10 cellular contexts compared by ENCODE assay signal in the genomic region with DNA sequence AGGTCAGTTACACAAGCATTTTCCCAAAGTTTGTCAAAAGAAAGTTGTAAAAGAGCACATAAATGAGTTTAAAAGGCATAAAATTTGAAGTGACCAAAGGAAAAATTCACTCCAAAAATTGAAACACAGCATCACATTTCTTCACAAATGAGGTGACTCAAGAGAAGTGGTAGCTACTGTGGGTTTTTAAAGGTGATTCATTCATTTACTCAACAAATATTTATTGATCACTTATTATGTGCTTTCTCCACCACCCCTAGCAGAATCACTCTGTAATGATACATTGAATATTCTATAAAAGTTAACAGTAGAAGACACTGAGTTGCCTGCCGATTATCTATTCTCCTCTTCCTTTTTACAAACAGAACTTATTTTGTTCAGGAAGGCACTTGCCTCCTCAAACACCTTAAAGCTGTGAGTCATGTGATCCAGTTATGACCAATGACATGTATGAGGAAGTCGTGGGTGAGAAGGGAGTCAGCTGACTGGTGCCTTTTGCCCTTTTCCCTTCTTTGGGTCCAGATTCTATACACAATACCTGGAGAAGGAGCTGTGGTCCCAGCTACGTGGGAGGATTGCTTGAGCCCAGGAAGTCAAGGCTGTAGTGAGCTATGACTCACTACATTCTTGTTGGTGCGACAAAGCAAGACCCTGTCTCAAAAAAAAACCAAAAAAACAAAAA.
DNase-seq lines count a peak whose midpoint lies in the region; ATAC-seq and TF ChIP-seq lines count a peak whose summit lies in the region.
"Had no signal": no experiment of that assay in that cellular context is flagged by ENCODE, and none has a peak within 500 bp of the region (broad histone marks: within the 10 kb centered on the region; RNA-seq: fewer than 3 reads in every experiment).

No MANE protein-coding gene starts in this region.

- CTCF ChIA-PET in activated CD4-positive, alpha-beta T cell treated with anti-CD3 and anti-CD28 coated beads for 36 hours (lab: Charles Lee), result interaction anchor here (1.5 to 2.0 kb wide), 2 partner anchors 13 to 340 kb away, joined by 4 to 7 read pairs; no protein-coding TSS in a partner anchor

- H3K27me3 Mint-ChIP-seq in activated CD4-positive, alpha-beta T cell treated with anti-CD3 and anti-CD28 coated beads for 36 hours, result no peaks in the 10 kb centered on the region

- TF ChIP-seq CTCF in choroid plexus epithelial cell (conservative IDR thresholded peaks at IDR 0.05; ENCODE audit: low read depth, low read length), result no peak
- no peak for TF ChIP-seq CTCF in lower lobe of right lung (IDR thresholded peaks at IDR 0.05)
- TF ChIP-seq CTCF in lower leg skin (IDR thresholded peaks at IDR 0.05), result no peak

- H3K4me3 Mint-ChIP-seq in activated CD4-positive, alpha-beta T cell treated with anti-CD3 and anti-CD28 coated beads for 36 hours, result no peak overlapping the region

- intact Hi-C loops in activated CD4-positive, alpha-beta T cell treated with anti-CD3 and anti-CD28 coated beads for 36 hours (cut with DNase I, micrococcal nuclease), result no loop called here
- intact Hi-C loops in lower lobe of right lung (cut with DNase I) (no loop called here), lower leg skin (cut with DNase I; ENCODE audit: low total_unique reads) (no loop called here)

- H3K27me3 ChIP-seq in NT2/D1 (ENCODE audit: insufficient read depth, insufficient read length), result no peaks in the 10 kb centered on the region
- no peaks in the 10 kb centered on the region for H3K27me3 ChIP-seq in skeletal muscle satellite cell (ENCODE audit: control insufficient read depth, insufficient read depth, low read length)
- no peaks in the 10 kb centered on the region for H3K27me3 ChIP-seq in lower lobe of right lung (ENCODE audit: low read depth)
- H3K27me3 ChIP-seq: gastroesophageal sphincter had no signal

- peak; percentile 89 for ATAC-seq in activated CD4-positive, alpha-beta T cell treated with anti-CD3 and anti-CD28 coated beads for 36 hours
- no peak for ATAC-seq in lower lobe of right lung
- ATAC-seq: gastroesophageal sphincter had no signal

- peaks cover 24% of the 10 kb centered on the region for H3K4me1 Mint-ChIP-seq in activated CD4-positive, alpha-beta T cell treated with anti-CD3 and anti-CD28 coated beads for 36 hours

- H3K9me3 ChIP-seq in NT2/D1 (ENCODE audit: insufficient read depth, low read length) (no peaks in the 10 kb centered on the region), skeletal muscle satellite cell (replicated peaks; ENCODE audit: low read length) (no peaks in the 10 kb centered on the region), lower lobe of right lung (no peaks in the 10 kb centered on the region)
- H3K9me3 ChIP-seq: gastroesophageal sphincter had no signal

- peak overlapping the region; percentile 66 for H3K27ac Mint-ChIP-seq in activated CD4-positive, alpha-beta T cell treated with anti-CD3 and anti-CD28 coated beads for 36 hours

- peaks cover 15% of the 10 kb centered on the region for H3K36me3 Mint-ChIP-seq in activated CD4-positive, alpha-beta T cell treated with anti-CD3 and anti-CD28 coated beads for 36 hours (ENCODE audit: low read depth)

- H3K36me3 ChIP-seq in NT2/D1 (ENCODE audit: insufficient read depth, insufficient read length, low read length) (peaks cover 8% of the 10 kb centered on the region), skeletal muscle satellite cell (ENCODE audit: insufficient read depth, low read length) (peaks cover 16% of the 10 kb centered on the region), lower lobe of right lung (peaks cover 24% of the 10 kb centered on the region)

- H3K9ac ChIP-seq in NT2/D1 (ENCODE audit: insufficient read length, low read depth) (no peak overlapping the region), skeletal muscle satellite cell (ENCODE audit: low read depth, low read length) (no peak overlapping the region)

- H3K4me3 ChIP-seq in NT2/D1 (ENCODE audit: insufficient read length, low read depth) (no peak overlapping the region), choroid plexus epithelial cell (ENCODE audit: low read depth, low read length) (no peak overlapping the region), skeletal muscle satellite cell (ENCODE audit: low read length) (no peak overlapping the region), lower lobe of right lung (no peak overlapping the region), lower leg skin (ENCODE audit: low read depth, poor library complexity, severe bottlenecking) (no peak overlapping the region)
- H3K4me3 ChIP-seq: gastroesophageal sphincter had no signal

- WGBS in lower leg skin, 2 donors, result 90 to 95% methylated on average over 4 of the region's 4 CpGs

- no peak for TF ChIP-seq POLR2A in lower leg skin (IDR thresholded peaks at IDR 0.05)

- peak overlapping the region; percentile 17 for H3K4me2 ChIP-seq in skeletal muscle satellite cell (ENCODE audit: low read length)

- H3K9me3 Mint-ChIP-seq in activated CD4-positive, alpha-beta T cell treated with anti-CD3 and anti-CD28 coated beads for 36 hours (ENCODE audit: low read depth), result no peaks in the 10 kb centered on the region

- no peaks in the 10 kb centered on the region for H3K4me1 ChIP-seq in NT2/D1 (ENCODE audit: insufficient read depth, insufficient read length)
- peaks cover 16% of the 10 kb centered on the region for H3K4me1 ChIP-seq in skeletal muscle satellite cell (ENCODE audit: control insufficient read depth, insufficient read depth, low read length)
- no peaks in the 10 kb centered on the region for H3K4me1 ChIP-seq in lower lobe of right lung
- H3K4me1 ChIP-seq: gastroesophageal sphincter had no signal

- H3K27ac ChIP-seq in lower lobe of right lung, result no peak overlapping the region
- H3K27ac ChIP-seq: gastroesophageal sphincter had no signal

- DNase-seq in activated CD4-positive, alpha-beta T cell treated with anti-CD3 and anti-CD28 coated beads for 36 hours, result peak; percentile 52
- DNase-seq in activated CD4-positive, alpha-beta T cell treated with anti-CD3 and anti-CD28 coated beads, Interleukin-2, amount 50 U/mL, for 1 hour, result no peak
- peak; percentile 6 for DNase-seq in NT2/D1 (ENCODE audit: low read depth, low spot score)
- peak; percentile 60 for DNase-seq in choroid plexus epithelial cell (ENCODE audit: low read depth)
- DNase-seq in lower lobe of right lung, result no peak
- DNase-seq in NCI-H128 (lab: John Stamatoyannopoulos, UW; ENCODE audit: unreplicated experiment), result no peak
- DNase-seq in lower leg skin (ENCODE audit: low spot score in 2 of 2), result no peak
- DNase-seq: NCI-H524 treated with DMSO at 0.1 percent for 48 hours had no signal

- POLR2A ChIA-PET in activated CD4-positive, alpha-beta T cell treated with anti-CD3 and anti-CD28 coated beads for 36 hours (lab: Charles Lee), result interaction anchor here (0.9 kb wide), 1 partner anchor 289 kb away, joined by 3 read pairs; a partner anchor contains a TSS

Comparison
In these comparisons a context has a peak if more than half of its experiments do, and no peak if none do; other contexts are left out.
1. DNase-seq: peak in activated CD4-positive, alpha-beta T cell treated with anti-CD3 and anti-CD28 coated beads for 36 hours (single experiment), NT2/D1 (single experiment) and choroid plexus epithelial cell (single experiment); none in activated CD4-positive, alpha-beta T cell treated with anti-CD3 and anti-CD28 coated beads, Interleukin-2, amount 50 U/mL, for 1 hour (single experiment), lower lobe of right lung (single experiment), NCI-H128 (single experiment) and lower leg skin (0 of 2).